8 cellular contexts compared by ENCODE assay signal in genomic region chr12:111446631-111447570, GRCh38. TPM values are rescaled to one million over a fixed set of nuclear protein-coding genes. Genes with fewer than 3 reads are reported as not detected.
A peak's percentile ranks its signal among the peaks of the same experiment; 100 is the strongest.
DNase-seq lines count a peak whose midpoint lies in the region; ATAC-seq and TF ChIP-seq lines count a peak whose summit lies in the region.

No MANE protein-coding gene starts in this region.

- H3K79me2 ChIP-seq in SK-N-SH (ENCODE audit: insufficient read depth) (peaks cover 49% of the 10 kb centered on the region), Karpas-422 (ENCODE audit: low read length) (peaks cover 44% of the 10 kb centered on the region)

- no peak overlapping the region for H3K9ac ChIP-seq in SK-N-SH
- no peak overlapping the region for H3K9ac ChIP-seq in Karpas-422 (ENCODE audit: low read length)

- no peak for ATAC-seq in SK-N-SH treated with all-trans-retinoic acid at 6 μM for 48 hours
- ATAC-seq in activated CD8-positive, alpha-beta T cell treated with anti-CD3 and anti-CD28 coated beads, Interleukin-2, amount 10 ng/mL, durations not matched to agents 7 days and 5 days = no peak

- DNase-seq in SK-N-SH (no peak), islet precursor cell (peak; percentile 53), spleen (no peak), Karpas-422 (no peak), NCI-H1417 treated with DMSO at 0.1 percent for 48 hours (lab: John Stamatoyannopoulos, UW) (no peak), KG1 (lab: John Stamatoyannopoulos, UW) (no peak)
- DNase-seq in activated CD8-positive, alpha-beta T cell treated with anti-CD3 and anti-CD28 coated beads, Interleukin-2, amount 10 ng/mL, durations not matched to agents 7 days and 5 days = peak; percentile 20

- no peaks in the 10 kb centered on the region for H3K9me3 Mint-ChIP-seq in activated CD8-positive, alpha-beta T cell treated with anti-CD3 and anti-CD28 coated beads, Interleukin-2, amount 10 ng/mL, durations not matched to agents 7 days and 5 days (ENCODE audit: insufficient read depth)

- H3K4me2 ChIP-seq in SK-N-SH = no peak overlapping the region
- no peak overlapping the region for H3K4me2 ChIP-seq in Karpas-422 (ENCODE audit: low read depth, low read length, poor library complexity, severe bottlenecking)

- intact Hi-C loops in spleen (cut with DNase I; ENCODE audit: low total_unique reads) = loop anchor here (2.0 kb wide), 1 partner anchor 50 kb away; no protein-coding TSS in a partner anchor

- H3K27ac Mint-ChIP-seq in activated CD8-positive, alpha-beta T cell treated with anti-CD3 and anti-CD28 coated beads, Interleukin-2, amount 10 ng/mL, durations not matched to agents 7 days and 5 days = peak overlapping the region; percentile 93

- H3K36me3 ChIP-seq in SK-N-SH (replicated peaks in 1 of 2; ENCODE audit: control insufficient read depth in 1 of 2, insufficient read depth in 2 of 2, low read length in 1 of 2) (peaks cover 34 to 75% of the 10 kb centered on the region in 2 experiments), spleen (peaks cover 8 to 81% (median 49%) of the 10 kb centered on the region in 6 donors), Karpas-422 (ENCODE audit: insufficient read depth, low read length) (peaks cover 34% of the 10 kb centered on the region)

- no peak for TF ChIP-seq POLR2A in spleen (IDR thresholded peaks at IDR 0.05)

- H3K9me3 ChIP-seq in SK-N-SH = no peaks in the 10 kb centered on the region
- no peaks in the 10 kb centered on the region for H3K9me3 ChIP-seq in spleen
- H3K9me3 ChIP-seq in Karpas-422 (ENCODE audit: low read length) = no peaks in the 10 kb centered on the region

- WGBS in SK-N-SH (ENCODE audit: low lambda C conversion rate) = 91% methylated on average over 4 of the region's 20 CpGs
- WGBS in spleen, 5 donors = 73 to 90% (median 78%) methylated on average over 12 to 20 of the region's 20 CpGs

- TF ChIP-seq RAD21 in SK-N-SH (IDR thresholded peaks at IDR 0.05; ENCODE audit: low read length) = no peak

- H3K4me3 ChIP-seq in SK-N-SH (ENCODE audit: low read depth in 2 of 2, low read length in 1 of 2) (no peak overlapping the region), spleen (no peak overlapping the region), Karpas-422 (ENCODE audit: low read length) (no peak overlapping the region)

- no peak overlapping the region for H2AFZ ChIP-seq in SK-N-SH (ENCODE audit: low read depth)
- no peak overlapping the region for H2AFZ ChIP-seq in Karpas-422 (ENCODE audit: low read length)

- H3K9me2 ChIP-seq in SK-N-SH (no peaks in the 10 kb centered on the region), Karpas-422 (replicated peaks; ENCODE audit: insufficient read depth, low read length) (no peaks in the 10 kb centered on the region)

- peaks cover 75% of the 10 kb centered on the region for H3K36me3 Mint-ChIP-seq in activated CD8-positive, alpha-beta T cell treated with anti-CD3 and anti-CD28 coated beads, Interleukin-2, amount 10 ng/mL, durations not matched to agents 7 days and 5 days (ENCODE audit: low read depth)

- peaks cover 74% of the 10 kb centered on the region for H3F3A ChIP-seq in SK-N-SH (replicated peaks; ENCODE audit: insufficient read depth)

- no peaks in the 10 kb centered on the region for H3K27me3 Mint-ChIP-seq in activated CD8-positive, alpha-beta T cell treated with anti-CD3 and anti-CD28 coated beads, Interleukin-2, amount 10 ng/mL, durations not matched to agents 7 days and 5 days (ENCODE audit: low read depth)

- H3K27ac ChIP-seq in SK-N-SH (ENCODE audit: low read depth in 2 of 2, low read length in 1 of 2) (peak overlapping the region; percentile 34 to 85; a peak in 3 of 4 replicates), spleen (peak overlapping the region; percentile 74 to 95 (median 84)), Karpas-422 (ENCODE audit: low read length) (no peak overlapping the region)

- POLR2A ChIA-PET in SK-N-SH (lab: Yijun Ruan, JAX) = no interaction called here
- POLR2A ChIA-PET in activated CD8-positive, alpha-beta T cell treated with anti-CD3 and anti-CD28 coated beads, Interleukin-2, amount 10 ng/mL, durations not matched to agents 7 days and 5 days (lab: Charles Lee) = interaction anchor here (1.0 to 3.0 kb wide), 4 partner anchors 12 to 44 kb away, joined by 3 to 16 read pairs (median 3); no protein-coding TSS in a partner anchor

- H3K27me3 ChIP-seq in SK-N-SH (ENCODE audit: insufficient read depth) (no peaks in the 10 kb centered on the region), spleen (replicated peaks in 1 of 7) (no peaks in the 10 kb centered on the region), Karpas-422 (ENCODE audit: low read length) (no peaks in the 10 kb centered on the region)

- no peak for TF ChIP-seq EP300 in SK-N-SH (IDR thresholded peaks at IDR 0.05; ENCODE audit: borderline replicate concordance in 1 of 2, low read depth in 1 of 2, low read length in 1 of 2)

- H3K4me3 Mint-ChIP-seq in activated CD8-positive, alpha-beta T cell treated with anti-CD3 and anti-CD28 coated beads, Interleukin-2, amount 10 ng/mL, durations not matched to agents 7 days and 5 days = no peak overlapping the region

- CTCF ChIA-PET in SK-N-SH (lab: Yijun Ruan, JAX) = interaction anchor here (1.0 to 28.3 kb wide), 3 partner anchors 12 to 45 kb away, joined by 3 to 618 read pairs (median 5); partner anchors contain the start of gene SH2B3
- CTCF ChIA-PET in activated CD8-positive, alpha-beta T cell treated with anti-CD3 and anti-CD28 coated beads, Interleukin-2, amount 10 ng/mL, durations not matched to agents 7 days and 5 days (lab: Charles Lee) = interaction anchor here (1.2 to 28.2 kb wide), 2 partner anchors 12 to 43 kb away, joined by 4 to 1088 read pairs; partner anchors contain the start of gene SH2B3

- H3K4me1 Mint-ChIP-seq in activated CD8-positive, alpha-beta T cell treated with anti-CD3 and anti-CD28 coated beads, Interleukin-2, amount 10 ng/mL, durations not matched to agents 7 days and 5 days (ENCODE audit: low read depth) = peaks cover 94% of the 10 kb centered on the region

- no peak for TF ChIP-seq CTCF in SK-N-SH (IDR thresholded peaks at IDR 0.05)
- no peak for TF ChIP-seq CTCF in spleen (IDR thresholded peaks at IDR 0.05 in 8 of 11, conservative IDR thresholded peaks at IDR 0.05 in 3 of 11)

- H4K20me1 ChIP-seq in SK-N-SH (ENCODE audit: insufficient read depth) (peaks cover 67% of the 10 kb centered on the region), Karpas-422 (ENCODE audit: insufficient read depth, low read depth, low read length) (peaks cover 4% of the 10 kb centered on the region)

- H3K4me1 ChIP-seq in SK-N-SH (ENCODE audit: control insufficient read depth in 1 of 2, insufficient read depth in 2 of 2, low read depth in 1 of 2, low read length in 1 of 2) = peaks cover 29 to 55% of the 10 kb centered on the region in 2 experiments; a peak in 2 of 4 replicates
- H3K4me1 ChIP-seq in spleen = peaks cover 74 to 100% (median 99%) of the 10 kb centered on the region in 6 donors
- H3K4me1 ChIP-seq in Karpas-422 (ENCODE audit: low read length) = peaks cover 49% of the 10 kb centered on the region

TF ChIP-seq in SK-N-SH treated with all-trans-retinoic acid at 6 μM for 48 hours, 23 proteins besides CTCF, POLR2A, EP300 and RAD21:
- TF ChIP-seq ZFP30 (CRISPR knock-in tag; IDR thresholded peaks at IDR 0.05) (no peak), ZNF70 (CRISPR knock-in tag; IDR thresholded peaks at IDR 0.05) (no peak), GLIS3 (CRISPR knock-in tag; IDR thresholded peaks at IDR 0.05) (no peak), ZNF565 (CRISPR knock-in tag; conservative IDR thresholded peaks at IDR 0.05; ENCODE audit: low read depth) (no peak), POU6F1 (CRISPR knock-in tag; IDR thresholded peaks at IDR 0.05; ENCODE audit: borderline replicate concordance, low read depth) (no peak), TCF4 (CRISPR knock-in tag; IDR thresholded peaks at IDR 0.05; ENCODE audit: borderline replicate concordance) (no peak), OSR1 (CRISPR knock-in tag; IDR thresholded peaks at IDR 0.05) (no peak), ZFP3 (CRISPR knock-in tag; IDR thresholded peaks at IDR 0.05) (no peak)

RNA-seq across cellular contexts. Expression of gene SH2B3, which starts 41.2 kb away (rescaled TPM):
- polyA plus RNA-seq in SK-N-SH (2012; rRNA removed) (14.4 and 15.6 TPM in 2 replicates), spleen (10 to 100 TPM; 11.5 to 25.5 (median 12.0) TPM)
- 14.9 and 18.4 TPM in 2 replicates for polyA plus RNA-seq in SK-N-SH (2012; cell fraction: cytosol; rRNA removed)
- 19.2 and 26.6 TPM in 2 replicates for polyA plus RNA-seq in SK-N-SH (2012; cell fraction: nucleus; rRNA removed)
- 10 to 100 TPM; 49.9 to 50.9 TPM for total RNA-seq in activated CD8-positive, alpha-beta T cell treated with anti-CD3 and anti-CD28 coated beads, Interleukin-2, amount 10 ng/mL, durations not matched to agents 7 days and 5 days
- total RNA-seq in spleen = 100 to 1,000 TPM in 1 of 7 donors, 10 to 100 TPM in 6; 72.6 to 105 (median 88.3) TPM
- total RNA-seq in Karpas-422 (2014; rRNA removed; shearing (Covaris generic); ENCODE audit: low replicate concordance) = 16.7 and 20.8 TPM in 2 replicates

Comparison
In these comparisons a context has a peak if more than half of its experiments do, and no peak if none do; other contexts are left out.
1. DNase-seq: peak in activated CD8-positive, alpha-beta T cell treated with anti-CD3 and anti-CD28 coated beads, Interleukin-2, amount 10 ng/mL, durations not matched to agents 7 days and 5 days (single experiment) and islet precursor cell (single experiment); none in SK-N-SH (single experiment), spleen (single experiment), Karpas-422 (single experiment), NCI-H1417 treated with DMSO at 0.1 percent for 48 hours (single experiment) and KG1 (single experiment).